1 cellular context compared by ENCODE assay signal in genomic region chr9:86720893-86721698, GRCh38.
TF ChIP-seq lines count a peak whose summit lies in the region.

No MANE protein-coding gene starts in this region.

TF ChIP-seq in GM23338, 12 proteins besides CTCF, POLR2A, EP300 and RAD21 (continued from another document):
- TF ChIP-seq ZNF462 (CRISPR knock-in tag; IDR thresholded peaks at IDR 0.05) (no peak), CREB1 (CRISPR knock-in tag; IDR thresholded peaks at IDR 0.05; ENCODE audit: low read depth) (no peak), JUNB (IDR thresholded peaks at IDR 0.05; ENCODE audit: unreplicated experiment) (no peak), EZH2phosphoT487 (IDR thresholded peaks at IDR 0.05; ENCODE audit: unreplicated experiment) (no peak), ZNF331 (CRISPR knock-in tag; IDR thresholded peaks at IDR 0.05; ENCODE audit: low read depth) (no peak), REST (IDR thresholded peaks at IDR 0.05; ENCODE audit: unreplicated experiment) (no peak), STAT1 (IDR thresholded peaks at IDR 0.05; ENCODE audit: unreplicated experiment) (no peak)
